In the genomic region with DNA sequence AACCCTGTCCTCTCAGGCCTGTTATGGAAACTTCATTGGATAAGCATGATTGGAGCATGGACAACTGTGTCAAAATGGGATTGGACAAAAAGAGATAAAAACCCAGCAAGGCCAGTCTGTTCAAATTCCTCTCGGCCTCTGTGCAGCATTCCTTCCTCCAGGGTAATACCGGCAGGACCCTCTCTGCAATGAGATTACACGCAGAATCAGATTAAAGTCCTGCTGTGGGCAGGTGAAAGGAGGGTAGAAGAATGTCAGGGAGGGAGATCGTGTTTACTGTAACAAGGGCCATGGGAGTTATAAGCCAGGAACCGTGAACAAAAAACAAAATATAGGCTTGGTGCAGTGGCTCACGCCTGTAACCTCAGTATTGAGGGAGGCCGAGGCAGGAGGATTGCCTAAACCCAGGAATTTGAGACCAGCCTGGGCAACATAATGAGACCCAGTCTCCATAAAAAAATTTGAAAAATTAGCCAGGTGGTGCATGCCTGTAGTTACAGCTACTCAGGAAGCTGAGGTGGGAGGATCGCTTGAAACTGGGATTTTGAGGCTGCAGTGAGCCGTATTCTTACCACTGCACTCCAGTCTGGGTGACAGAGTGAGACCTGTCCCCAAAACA, we compare ENCODE assay signal across 29 cellular contexts. TPM values are rescaled to one million over a fixed set of nuclear protein-coding genes. Genes with fewer than 3 reads are reported as not detected.
"Had no signal": no experiment of that assay in that cellular context is flagged by ENCODE, and none has a peak within 500 bp of the region (broad histone marks: within the 10 kb centered on the region; RNA-seq: fewer than 3 reads in every experiment).

No MANE protein-coding gene starts in this region.

- H3K27me3 ChIP-seq: ascending aorta, body of pancreas, SJCRH30 had no signal

- H3K27ac Mint-ChIP-seq: activated CD8-positive, alpha-beta T cell treated with anti-CD3 and anti-CD28 coated beads, Interleukin-2, amount 10 ng/mL, durations not matched to agents 7 days and 5 days; activated naive CD4-positive, alpha-beta T cell treated with anti-CD3 and anti-CD28 coated beads, Interleukin-2, amount 50 U/mL, for 72 hours; activated naive CD8-positive, alpha-beta T cell treated with anti-CD3 and anti-CD28 coated beads, Interleukin-2, amount 50 U/mL, for 24 hours had no signal

- H3K4me3 ChIP-seq: ascending aorta, body of pancreas, K562, SJCRH30 had no signal

- H3K9ac ChIP-seq: SK-N-SH had no signal

- H3K27ac ChIP-seq: ascending aorta, body of pancreas, SJCRH30 had no signal

- ATAC-seq: activated CD4-positive, CD25-positive, alpha-beta regulatory T cell treated with anti-CD3 and anti-CD28 coated beads, Interleukin-2, amount 50 U/mL, for 24 hours; activated CD8-positive, alpha-beta T cell treated with anti-CD3 and anti-CD28 coated beads, Interleukin-2, amount 10 ng/mL, durations not matched to agents 7 days and 5 days; activated naive CD4-positive, alpha-beta T cell treated with anti-CD3 and anti-CD28 coated beads, Interleukin-2, amount 50 U/mL, for 72 hours; activated naive CD8-positive, alpha-beta T cell treated with anti-CD3 and anti-CD28 coated beads, Interleukin-2, amount 50 U/mL, for 24 hours; body of pancreas; K562 had no signal

- H3K4me3 Mint-ChIP-seq: activated CD8-positive, alpha-beta T cell treated with anti-CD3 and anti-CD28 coated beads, Interleukin-2, amount 10 ng/mL, durations not matched to agents 7 days and 5 days; activated naive CD8-positive, alpha-beta T cell treated with anti-CD3 and anti-CD28 coated beads, Interleukin-2, amount 50 U/mL, for 24 hours had no signal

- DNase-seq: activated CD4-positive, alpha-beta T cell treated with anti-CD3 and anti-CD28 coated beads for 4 hours; activated CD8-positive, alpha-beta memory T cell treated with anti-CD3 and anti-CD28 coated beads, Interleukin-2, amount 50 U/mL, for 48 hours; activated CD8-positive, alpha-beta T cell treated with anti-CD3 and anti-CD28 coated beads, Interleukin-2, amount 10 ng/mL, durations not matched to agents 7 days and 5 days; activated naive CD4-positive, alpha-beta T cell; activated naive CD8-positive, alpha-beta T cell treated with anti-CD3 and anti-CD28 coated beads, Interleukin-2, amount 50 U/mL, for 24 hours; activated T-cell treated with anti-CD3 and anti-CD28 coated beads, Interleukin-2, amount 50 U/mL, for 1 hour; amniotic stem cell; body of pancreas; Karpas-422; NCI-H1105 treated with DMSO at 0.1 percent for 48 hours; NCI-H1436 treated with DMSO at 0.1 percent for 48 hours; NCI-H187 treated with DMSO at 0.1 percent for 48 hours; NCI-H2081 treated with DMSO at 0.1 percent for 48 hours; NCI-H2171; NCI-H2227 treated with DMSO at 0.1 percent for 48 hours; NCI-H446 treated with DMSO at 0.1 percent for 48 hours; NCI-H524 treated with DMSO at 0.1 percent for 48 hours; NCI-H748 treated with DMSO at 0.1 percent for 48 hours; SJCRH30; SK-N-SH; SW 1271 had no signal

- H3K9me3 ChIP-seq: SK-N-SH had no signal

- H3K36me3 ChIP-seq: ascending aorta, SJCRH30 had no signal

- FAIRE-seq: K562 had no signal

- H3K4me2 ChIP-seq: SK-N-SH had no signal

RNA-seq across cellular contexts. Expression of gene CTRC, which starts 34.2 kb away (rescaled TPM):
- total RNA-seq: activated CD8-positive, alpha-beta T cell treated with anti-CD3 and anti-CD28 coated beads, Interleukin-2, amount 10 ng/mL, durations not matched to agents 7 days and 5 days; activated naive CD4-positive, alpha-beta T cell treated with anti-CD3 and anti-CD28 coated beads, Interleukin-2, amount 50 U/mL, for 72 hours; ascending aorta; cardiac septum; OCI-LY7 had no signal
- polyA plus RNA-seq: K562 had no signal

RNA-seq across cellular contexts. Expression of gene CELA2A, which starts 52.5 kb away (rescaled TPM):
- total RNA-seq: activated CD8-positive, alpha-beta T cell treated with anti-CD3 and anti-CD28 coated beads, Interleukin-2, amount 10 ng/mL, durations not matched to agents 7 days and 5 days; activated naive CD4-positive, alpha-beta T cell treated with anti-CD3 and anti-CD28 coated beads, Interleukin-2, amount 50 U/mL, for 72 hours; ascending aorta; cardiac septum; OCI-LY7; RPMI7951; T-helper 1 cell treated with Interleukin-12 subunit alpha and Interleukin-12 subunit beta and Interleukin-4 antibody, amounts not matched to agents 30 ng/mL and 1 ng/mL, for 36 hours had no signal
- polyA plus RNA-seq: K562, SK-N-SH had no signal
